In the genomic region with DNA sequence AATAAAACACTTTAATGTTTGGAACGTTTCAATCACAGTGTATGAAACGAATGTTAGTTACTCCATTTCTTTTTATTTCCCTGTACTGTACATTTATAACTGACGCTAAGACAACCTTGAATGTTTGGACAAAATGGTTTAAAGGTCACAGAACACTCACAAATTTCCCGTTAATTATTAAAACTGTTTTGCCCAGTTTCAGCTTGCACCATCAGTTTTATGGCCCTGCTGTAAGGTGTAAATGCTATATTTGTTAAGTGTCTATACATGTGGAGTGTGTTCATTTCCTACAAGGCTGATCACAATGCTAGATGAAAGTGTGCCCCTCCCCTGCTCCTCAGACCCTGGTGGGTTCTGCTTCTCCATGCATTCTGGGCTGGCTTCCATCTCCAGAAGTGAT, we compare ENCODE assay signal across 17 cellular contexts. TPM values are rescaled to one million over a fixed set of nuclear protein-coding genes. Genes with fewer than 3 reads are reported as not detected.
A peak's percentile ranks its signal among the peaks of the same experiment; 100 is the strongest.
DNase-seq lines count a peak whose midpoint lies in the region; ATAC-seq, FAIRE-seq and TF ChIP-seq lines count a peak whose summit lies in the region.
"Had no signal": no experiment of that assay in that cellular context is flagged by ENCODE, and none has a peak within 500 bp of the region (broad histone marks: within the 10 kb centered on the region; RNA-seq: fewer than 3 reads in every experiment).

No MANE protein-coding gene starts in this region.

- H2AFZ ChIP-seq in hepatocyte, result no peak overlapping the region

- H3K27ac ChIP-seq in hepatocyte (peak overlapping the region; percentile 79), right lobe of liver (no peak overlapping the region), small intestine (ENCODE audit: low read depth in 1 of 2, low read length in 1 of 2) (peak overlapping the region in 1 of 2 donors; percentile 87)
- H3K27ac ChIP-seq: A549, C4-2B, HL-60 had no signal

- no peak overlapping the region for H3K4me2 ChIP-seq in hepatocyte
- H3K4me2 ChIP-seq: A549 had no signal

- TF ChIP-seq CTCF in hepatocyte (IDR thresholded peaks at IDR 0.05; ENCODE audit: poor library complexity) (no peak), right lobe of liver (IDR thresholded peaks at IDR 0.05) (no peak)

- H3K27me3 ChIP-seq in hepatocyte, result no peaks in the 10 kb centered on the region
- no peaks in the 10 kb centered on the region for H3K27me3 ChIP-seq in right lobe of liver
- H3K27me3 ChIP-seq in small intestine (ENCODE audit: control insufficient read depth in 2 of 2, insufficient read depth in 2 of 2, low read length in 2 of 2), result no peaks in the 10 kb centered on the region
- H3K27me3 ChIP-seq: BE2C had no signal

- no peaks in the 10 kb centered on the region for H3K9me2 ChIP-seq in hepatocyte (replicated peaks; ENCODE audit: insufficient read depth)

- H3K4me1 ChIP-seq in hepatocyte (ENCODE audit: insufficient read depth), result peaks cover 3% of the 10 kb centered on the region
- H3K4me1 ChIP-seq in right lobe of liver, result peaks cover 0 to 10% (median 0%) of the 10 kb centered on the region in 4 donors
- no peaks in the 10 kb centered on the region for H3K4me1 ChIP-seq in small intestine (ENCODE audit: control insufficient read depth in 2 of 2, insufficient read depth in 1 of 2, low read depth in 1 of 2, low read length in 1 of 2)
- H3K4me1 ChIP-seq: A549, BE2C had no signal

- H3K9me3 ChIP-seq in hepatocyte (ENCODE audit: low read depth) (no peaks in the 10 kb centered on the region), right lobe of liver (no peaks in the 10 kb centered on the region), small intestine (ENCODE audit: control insufficient read depth, low read depth) (no peaks in the 10 kb centered on the region)
- H3K9me3 ChIP-seq: A549, BE2C had no signal

- H3K79me2 ChIP-seq in hepatocyte, result no peaks in the 10 kb centered on the region

- DNase-seq in hepatocyte (ENCODE audit: low spot score) (no peak), right lobe of liver (no peak), small intestine (peak; percentile 80), DMS53 (lab: John Stamatoyannopoulos, UW) (no peak), DMS79 treated with DMSO at 0.1 percent for 48 hours (lab: John Stamatoyannopoulos, UW) (no peak), globus pallidus (ENCODE audit: low spot score) (no peak)
- DNase-seq: BE2C; CD4-positive, alpha-beta memory T cell; DND-41; GDM1 had no signal

- intact Hi-C loops in right lobe of liver (cut with DNase I), result no loop called here

- FAIRE-seq in small intestine (lab: Jason Lieb, UNC), result no peak
- FAIRE-seq: A549, GM12892, GM19239, H54 had no signal

- no peaks in the 10 kb centered on the region for H3K36me3 ChIP-seq in hepatocyte (replicated peaks; ENCODE audit: insufficient read depth, low read depth)
- H3K36me3 ChIP-seq in right lobe of liver, result no peaks in the 10 kb centered on the region
- H3K36me3 ChIP-seq in small intestine (ENCODE audit: control insufficient read depth in 2 of 2, insufficient read depth in 2 of 2, low read length in 2 of 2), result no peaks in the 10 kb centered on the region
- H3K36me3 ChIP-seq: BE2C had no signal

- ATAC-seq in right lobe of liver, result peak; percentile 26 to 68 (median 52)
- ATAC-seq: A549, HCT116 had no signal

- H4K20me1 ChIP-seq in hepatocyte (ENCODE audit: insufficient read depth, poor library complexity, severe bottlenecking), result no peaks in the 10 kb centered on the region

- no peak overlapping the region for H3K4me3 ChIP-seq in hepatocyte
- no peak overlapping the region for H3K4me3 ChIP-seq in right lobe of liver
- H3K4me3 ChIP-seq in small intestine (ENCODE audit: low read depth in 1 of 2, low read length in 2 of 2), result no peak overlapping the region
- H3K4me3 ChIP-seq: A549 had no signal

- TF ChIP-seq POLR2A in right lobe of liver (IDR thresholded peaks at IDR 0.05), result no peak

- WGBS in hepatocyte (ENCODE audit: low lambda C conversion rate, missing lambda C conversion rate), result 53% methylated on average over 4 of the region's 4 CpGs
- 31% methylated on average over 4 of the region's 4 CpGs for WGBS in right lobe of liver (ENCODE audit: insufficient coverage, low coverage, low lambda C conversion rate, missing lambda C conversion rate)
- 13 to 57% (median 32%) methylated on average over 4 of the region's 4 CpGs for WGBS in small intestine, 3 donors

RNA-seq across cellular contexts. Expression of gene ETS2, which starts 57.9 kb away (rescaled TPM):
- total RNA-seq in hepatocyte (91.9 and 95.1 TPM in 2 replicates), right lobe of liver (100 to 1,000 TPM in 4 of 6 experiments, 10 to 100 TPM in 2; 38.3 to 252 (median 129) TPM)
- polyA plus RNA-seq in hepatocyte (104 and 106 TPM in 2 replicates), small intestine (100 to 1,000 TPM; 129 to 137 (median 133) TPM)
